29 cellular contexts compared by ENCODE assay signal in genomic region chr11:33881651-33882279, GRCh38. TPM values are rescaled to one million over a fixed set of nuclear protein-coding genes. Genes with fewer than 3 reads are reported as not detected.
"Had no signal": no experiment of that assay in that cellular context is flagged by ENCODE, and none has a peak within 500 bp of the region (broad histone marks: within the 10 kb centered on the region; RNA-seq: fewer than 3 reads in every experiment).

No MANE protein-coding gene starts in this region.

- H3K27ac ChIP-seq: ovary, skin epidermis, thoracic aorta, VCaP had no signal

- H3K4me1 Mint-ChIP-seq: activated naive CD4-positive, alpha-beta T cell treated with anti-CD3 and anti-CD28 coated beads, Interleukin-2, amount 10 ng/mL, durations not matched to agents 7 days and 5 days; nephron had no signal

- H3K4me3 ChIP-seq: ovary, skin epidermis, thoracic aorta had no signal

- H3K4me3 Mint-ChIP-seq: activated naive CD4-positive, alpha-beta T cell treated with anti-CD3 and anti-CD28 coated beads, Interleukin-2, amount 10 ng/mL, durations not matched to agents 7 days and 5 days; activated naive CD8-positive, alpha-beta T cell treated with anti-CD3 and anti-CD28 coated beads, Interleukin-2, amount 10 ng/mL, durations not matched to agents 7 days and 5 days; immature natural killer cell; nephron; stimulated activated naive CD8-positive, alpha-beta T cell treated with anti-CD3 and anti-CD28 coated beads, Interleukin-15, Interleukin-2, amounts not matched to agents 100 ng/mL and 50 ng/mL, for 24 hours had no signal

- H3K27ac Mint-ChIP-seq: activated naive CD4-positive, alpha-beta T cell treated with anti-CD3 and anti-CD28 coated beads, Interleukin-2, amount 10 ng/mL, durations not matched to agents 7 days and 5 days; activated naive CD8-positive, alpha-beta T cell treated with anti-CD3 and anti-CD28 coated beads, Interleukin-2, amount 10 ng/mL, durations not matched to agents 7 days and 5 days; immature natural killer cell; nephron; progenitor cell of endocrine pancreas; stimulated activated naive CD8-positive, alpha-beta T cell treated with anti-CD3 and anti-CD28 coated beads, Interleukin-15, Interleukin-2, amounts not matched to agents 100 ng/mL and 50 ng/mL, for 24 hours had no signal

- H3K36me3 Mint-ChIP-seq: activated naive CD4-positive, alpha-beta T cell treated with anti-CD3 and anti-CD28 coated beads, Interleukin-2, amount 10 ng/mL, durations not matched to agents 7 days and 5 days; activated naive CD8-positive, alpha-beta T cell treated with anti-CD3 and anti-CD28 coated beads, Interleukin-2, amount 10 ng/mL, durations not matched to agents 7 days and 5 days; immature natural killer cell had no signal

- H3K27me3 ChIP-seq: ovary had no signal

- H3K9me3 ChIP-seq: ovary, thoracic aorta had no signal

- H3K36me3 ChIP-seq: ovary, thoracic aorta had no signal

- ATAC-seq: esophagus mucosa, left colon, sciatic nerve had no signal

- H3K9me3 Mint-ChIP-seq: activated naive CD4-positive, alpha-beta T cell treated with anti-CD3 and anti-CD28 coated beads, Interleukin-2, amount 10 ng/mL, durations not matched to agents 7 days and 5 days; activated naive CD8-positive, alpha-beta T cell treated with anti-CD3 and anti-CD28 coated beads, Interleukin-2, amount 10 ng/mL, durations not matched to agents 7 days and 5 days; nephron; stimulated activated naive CD8-positive, alpha-beta T cell treated with anti-CD3 and anti-CD28 coated beads, Interleukin-15, Interleukin-2, amounts not matched to agents 100 ng/mL and 50 ng/mL, for 24 hours had no signal

- DNase-seq: activated CD4-positive, alpha-beta T cell treated with anti-CD3 and anti-CD28 coated beads for 4 hours; activated CD4-positive, alpha-beta T cell treated with anti-CD3 and anti-CD28 coated beads, Interleukin-2, amount 50 U/mL, for 4 hours; activated CD8-positive, alpha-beta memory T cell treated with anti-CD3 and anti-CD28 coated beads for 24 hours; activated effector memory CD4-positive, alpha-beta T cell treated with anti-CD3 and anti-CD28 coated beads, Interleukin-2, amount 50 U/mL, for 16 hours; activated naive CD4-positive, alpha-beta T cell treated with anti-CD3 and anti-CD28 coated beads, Interleukin-2, amount 10 ng/mL, durations not matched to agents 7 days and 5 days; activated naive CD8-positive, alpha-beta T cell treated with anti-CD3 and anti-CD28 coated beads, Interleukin-2, amount 10 ng/mL, durations not matched to agents 7 days and 5 days; caudate nucleus; cortex of kidney; foreskin fibroblast; head of caudate nucleus; hippocampal formation; immature natural killer cell; kidney; left colon; mammary epithelial cell; ovary; stimulated activated CD4-positive, alpha-beta T cell treated with anti-CD3 and anti-CD28 coated beads, Interleukin-12 subunit alpha, Interleukin-12 subunit beta, amount 100 ng/mL, for 4 hours; stimulated activated CD4-positive, alpha-beta T cell treated with anti-CD3 and anti-CD28 coated beads, Interleukin-4, amount 100 ng/mL, for 1 hour; T-helper 2 cell; trophoblast cell had no signal

RNA-seq across cellular contexts. Expression of gene LMO2, which starts 10.1 kb away (rescaled TPM):
- total RNA-seq: chondrocyte had no signal
